ENCODE assay signal across 8 cellular contexts in the genomic region with DNA sequence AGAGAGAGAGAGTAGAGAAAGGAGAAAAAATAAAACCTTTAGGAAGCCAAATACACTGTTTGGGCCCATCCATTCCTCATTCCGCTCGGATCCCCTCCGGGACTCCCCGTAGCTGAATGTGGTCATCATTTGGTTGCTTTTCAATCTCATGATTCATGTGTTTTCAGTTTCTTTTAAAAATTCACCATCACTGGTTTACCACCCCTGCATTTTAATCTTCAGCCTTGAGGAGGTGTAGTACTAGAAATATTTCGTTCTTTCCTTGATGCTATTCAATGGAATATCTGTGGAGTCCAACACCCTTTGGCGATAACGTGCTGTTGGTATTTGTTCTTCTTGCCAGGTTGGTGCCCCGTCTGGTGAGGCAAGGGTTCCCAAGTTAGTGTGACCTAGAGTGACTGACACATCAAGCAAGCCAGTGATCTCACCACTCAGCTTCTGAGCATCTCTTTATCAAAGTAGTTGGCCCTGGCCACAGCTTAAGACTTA.
DNase-seq lines count a peak whose midpoint lies in the region; ATAC-seq and TF ChIP-seq lines count a peak whose summit lies in the region.

No MANE protein-coding gene starts in this region.

- ATAC-seq in HG02571 (IDR thresholded peaks at IDR 0.05; ENCODE audit: unreplicated experiment) (peak; percentile 38), T-cell (replicated peaks in 1 of 4) (peak in 1 of 4 experiments; percentile 7)

- intact Hi-C loops in esophagus muscularis mucosa (cut with DNase I), result no loop called here

- DNase-seq in GM13977 (ENCODE audit: low spot score), result peak; percentile 54
- DNase-seq in T-cell, result peak in 4 of 34 experiments; percentile 5 to 19 (median 17)
- no peak for DNase-seq in esophagus muscularis mucosa (ENCODE audit: extremely low spot score)
- peak; percentile 64 for DNase-seq in stimulated activated CD8-positive, alpha-beta memory T cell treated with anti-CD3 and anti-CD28 coated beads, Interleukin-4, amount 100 ng/mL, for 48 hours
- no peak for DNase-seq in NCI-H510A treated with DMSO at 0.1 percent for 48 hours (lab: John Stamatoyannopoulos, UW)
- no peak for DNase-seq in DMS153 (lab: John Stamatoyannopoulos, UW)
- no peak for DNase-seq in HCEC 1CT

- H3K27ac Mint-ChIP-seq in T-cell, result peak overlapping the region; percentile 93 to 98

- H3K4me1 ChIP-seq in esophagus muscularis mucosa, result peaks cover 5 to 11% (median 7%) of the 10 kb centered on the region in 4 donors

- H3K27ac ChIP-seq in esophagus muscularis mucosa (replicated peaks in 1 of 4), result peak overlapping the region; percentile 37 to 51 (median 48)

- no peaks in the 10 kb centered on the region for H3K27me3 ChIP-seq in esophagus muscularis mucosa

- H3K4me3 Mint-ChIP-seq in T-cell, result peak overlapping the region; percentile 75 to 80 (median 76)

- TF ChIP-seq EP300 in esophagus muscularis mucosa (IDR thresholded peaks at IDR 0.05), result no peak

- CTCF ChIA-PET in T-cell (lab: Charles Lee), result interaction anchor here (0.6 to 1.5 kb wide), 8 partner anchors 31 to 1790 kb away, joined by 3 to 8 read pairs (median 4); a partner anchor contains a TSS

- peaks cover 49 to 62% (median 55%) of the 10 kb centered on the region in 3 donors for H3K4me1 Mint-ChIP-seq in T-cell

- H3K4me3 ChIP-seq in esophagus muscularis mucosa, result peak overlapping the region in 3 of 4 donors; percentile 7 to 26 (median 15)

- H3K9me3 Mint-ChIP-seq in T-cell, result no peaks in the 10 kb centered on the region

- no peak for TF ChIP-seq POLR2A in esophagus muscularis mucosa (IDR thresholded peaks at IDR 0.05; ENCODE audit: low read depth)

- no peaks in the 10 kb centered on the region for H3K27me3 Mint-ChIP-seq in T-cell

- WGBS in esophagus muscularis mucosa, result 80% methylated on average over 8 of the region's 8 CpGs

- no peaks in the 10 kb centered on the region for H3K9me3 ChIP-seq in esophagus muscularis mucosa

- peaks cover 12% of the 10 kb centered on the region for H3K36me3 Mint-ChIP-seq in T-cell

- in situ Hi-C loops in GM13977 (cut with MboI; ENCODE audit: low pct_unique_long_range_greater_than_20kb, low sequenced_read_pairs, unreplicated experiment), result no loop called here

- no peaks in the 10 kb centered on the region for H3K36me3 ChIP-seq in esophagus muscularis mucosa

- TF ChIP-seq CTCF in GM13977 (IDR thresholded peaks at IDR 0.05; ENCODE audit: extremely low read depth, insufficient read depth, missing control alignments), result no peak
- no peak for TF ChIP-seq CTCF in esophagus muscularis mucosa (IDR thresholded peaks at IDR 0.05)

- POLR2A ChIA-PET in T-cell (lab: Charles Lee), result interaction anchor here (0.5 to 1.1 kb wide), 9 partner anchors 11 to 1987 kb away, joined by 3 to 7 read pairs (median 3); no protein-coding TSS in a partner anchor

Comparison
In these comparisons a context has a peak if more than half of its experiments do, and no peak if none do; other contexts are left out.
1. DNase-seq: peak in GM13977 (single experiment) and stimulated activated CD8-positive, alpha-beta memory T cell treated with anti-CD3 and anti-CD28 coated beads, Interleukin-4, amount 100 ng/mL, for 48 hours (single experiment); none in esophagus muscularis mucosa (single experiment), NCI-H510A treated with DMSO at 0.1 percent for 48 hours (single experiment), DMS153 (single experiment) and HCEC 1CT (single experiment).